ENCODE assay signal across 10 cellular contexts in genomic region chr19:38734176-38734425, GRCh38. TPM values are rescaled to one million over a fixed set of nuclear protein-coding genes. Genes with fewer than 3 reads are reported as not detected.
DNase-seq lines count a peak whose midpoint lies in the region; ATAC-seq and TF ChIP-seq lines count a peak whose summit lies in the region.
"Had no signal": no experiment of that assay in that cellular context is flagged by ENCODE, and none has a peak within 500 bp of the region (broad histone marks: within the 10 kb centered on the region; RNA-seq: fewer than 3 reads in every experiment).

No MANE protein-coding gene starts in this region.

- peak overlapping the region; percentile 58 for H3K27ac ChIP-seq in effector memory CD4-positive, alpha-beta T cell (ENCODE audit: insufficient read depth, low read length, poor library complexity, severe bottlenecking)
- peak overlapping the region; percentile 55 for H3K27ac ChIP-seq in rectal smooth muscle tissue (ENCODE audit: low read depth, low read length)

- no TSS peak for BruUV-seq in Caco-2 (replicated peaks; lab: Mats Ljungman, UMichigan)

- H3K9me3 Mint-ChIP-seq in Caco-2 (ENCODE audit: unreplicated experiment) (no peaks in the 10 kb centered on the region), IgD-negative memory B cell (no peaks in the 10 kb centered on the region)

- POLR2A ChIA-PET in Caco-2 (lab: Charles Lee): interaction anchor here (0.5 kb wide), 1 partner anchor 346 kb away, joined by 9 read pairs; no protein-coding TSS in a partner anchor

- H3K27me3 ChIP-seq in Caco-2 (replicated peaks; ENCODE audit: control insufficient read depth, insufficient read depth, low read length): no peaks in the 10 kb centered on the region
- no peaks in the 10 kb centered on the region for H3K27me3 ChIP-seq in effector memory CD4-positive, alpha-beta T cell (replicated peaks; ENCODE audit: control insufficient read depth, insufficient read depth, low read length, poor library complexity, severe bottlenecking)
- H3K27me3 ChIP-seq in rectal smooth muscle tissue (ENCODE audit: control insufficient read depth, insufficient read depth, low read length): no peaks in the 10 kb centered on the region

- H3K27ac Mint-ChIP-seq in Caco-2 (ENCODE audit: unreplicated experiment): peak overlapping the region; percentile 88
- H3K27ac Mint-ChIP-seq in IgD-negative memory B cell: peak overlapping the region; percentile 91 to 95 (median 91)
- H3K27ac Mint-ChIP-seq: activated naive CD8-positive, alpha-beta T cell had no signal

- H3K4me1 Mint-ChIP-seq in Caco-2 (ENCODE audit: low read depth, unreplicated experiment) (peaks cover 30% of the 10 kb centered on the region), IgD-negative memory B cell (peaks cover 18 to 29% (median 21%) of the 10 kb centered on the region in 3 donors)

- H3K4me3 ChIP-seq in Caco-2 (ENCODE audit: low read depth, low read length): no peak overlapping the region
- H3K4me3 ChIP-seq in effector memory CD4-positive, alpha-beta T cell (ENCODE audit: insufficient read depth, low read depth, low read length, poor library complexity, severe bottlenecking): peak overlapping the region; percentile 51
- H3K4me3 ChIP-seq in rectal smooth muscle tissue (ENCODE audit: low read length): no peak overlapping the region

- no peak for DNase-seq in Caco-2
- no peak for DNase-seq in effector memory CD4-positive, alpha-beta T cell
- no peak for DNase-seq in stimulated activated naive CD4-positive, alpha-beta T cell (lab: John Stamatoyannopoulos, UW)
- DNase-seq in SW480 (ENCODE audit: low spot score): no peak

- H3K9ac ChIP-seq in rectal smooth muscle tissue (ENCODE audit: low read length): no peak overlapping the region

- intact Hi-C loops in Caco-2 (cut with micrococcal nuclease; ENCODE audit: unreplicated experiment): loop anchor here (10.0 kb wide), 1 partner anchor 189 kb away; no protein-coding TSS in a partner anchor

- no peak for ATAC-seq in HG03432 (IDR thresholded peaks at IDR 0.05; ENCODE audit: unreplicated experiment)
- no peak for ATAC-seq in GM21717 (IDR thresholded peaks at IDR 0.05; ENCODE audit: unreplicated experiment)

- H3K36me3 ChIP-seq in Caco-2 (ENCODE audit: control insufficient read depth, insufficient read depth, low read length) (peaks cover 5% of the 10 kb centered on the region), rectal smooth muscle tissue (ENCODE audit: control insufficient read depth, insufficient read depth, low read length) (peaks cover 11% of the 10 kb centered on the region)
- H3K36me3 ChIP-seq in effector memory CD4-positive, alpha-beta T cell (ENCODE audit: control insufficient read depth, insufficient read depth, low read length): peaks cover 3% of the 10 kb centered on the region

- H3K4me3 Mint-ChIP-seq in Caco-2 (ENCODE audit: unreplicated experiment) (no peak overlapping the region), IgD-negative memory B cell (peak overlapping the region; percentile 86 to 96 (median 94))

- no peak for TF ChIP-seq CTCF in Caco-2 (IDR thresholded peaks at IDR 0.05; ENCODE audit: insufficient read depth in 1 of 2, low read depth in 1 of 2, low read length in 1 of 2, severe bottlenecking in 1 of 2, unreplicated experiment in 1 of 2)

- peaks cover 24% of the 10 kb centered on the region for H3K4me1 ChIP-seq in Caco-2
- H3K4me1 ChIP-seq in effector memory CD4-positive, alpha-beta T cell (ENCODE audit: control insufficient read depth, insufficient read depth, low read length, poor library complexity, severe bottlenecking): peaks cover 38% of the 10 kb centered on the region
- no peaks in the 10 kb centered on the region for H3K4me1 ChIP-seq in rectal smooth muscle tissue (ENCODE audit: control insufficient read depth, insufficient read depth, low read length)

- H3K27me3 Mint-ChIP-seq in Caco-2 (ENCODE audit: insufficient read depth, unreplicated experiment): no peaks in the 10 kb centered on the region
- no peaks in the 10 kb centered on the region for H3K27me3 Mint-ChIP-seq in IgD-negative memory B cell
- H3K27me3 Mint-ChIP-seq: activated naive CD8-positive, alpha-beta T cell had no signal

- CTCF ChIA-PET in Caco-2 (lab: Charles Lee): no interaction called here

- H3K36me3 Mint-ChIP-seq in Caco-2 (ENCODE audit: insufficient read depth, unreplicated experiment) (peaks cover 85% of the 10 kb centered on the region), IgD-negative memory B cell (no peaks in the 10 kb centered on the region)
- H3K36me3 Mint-ChIP-seq: activated naive CD8-positive, alpha-beta T cell had no signal

- H3K9me3 ChIP-seq in Caco-2: no peaks in the 10 kb centered on the region
- no peaks in the 10 kb centered on the region for H3K9me3 ChIP-seq in effector memory CD4-positive, alpha-beta T cell (ENCODE audit: control insufficient read depth, low read length)

RNA-seq across cellular contexts. Expression of gene CAPN12, which starts 10.2 kb away (rescaled TPM):
- total RNA-seq in Caco-2 (2022): 8.8 and 11.0 TPM in 2 replicates
- polyA plus RNA-seq in IgD-negative memory B cell: 31.6 TPM

RNA-seq across cellular contexts. Expression of gene LGALS7, which starts 39.2 kb away (rescaled TPM):
- not detected in 2 replicates for total RNA-seq in Caco-2 (2022)
- polyA plus RNA-seq in IgD-negative memory B cell: not detected

RNA-seq across cellular contexts. Expression of gene LGALS7B, which starts 54.9 kb away (rescaled TPM):
- not detected in 2 replicates for total RNA-seq in Caco-2 (2022)
- polyA plus RNA-seq in IgD-negative memory B cell: not detected
- total RNA-seq: H7 had no signal
